ENCODE assay signal across 11 cellular contexts in the genomic region with DNA sequence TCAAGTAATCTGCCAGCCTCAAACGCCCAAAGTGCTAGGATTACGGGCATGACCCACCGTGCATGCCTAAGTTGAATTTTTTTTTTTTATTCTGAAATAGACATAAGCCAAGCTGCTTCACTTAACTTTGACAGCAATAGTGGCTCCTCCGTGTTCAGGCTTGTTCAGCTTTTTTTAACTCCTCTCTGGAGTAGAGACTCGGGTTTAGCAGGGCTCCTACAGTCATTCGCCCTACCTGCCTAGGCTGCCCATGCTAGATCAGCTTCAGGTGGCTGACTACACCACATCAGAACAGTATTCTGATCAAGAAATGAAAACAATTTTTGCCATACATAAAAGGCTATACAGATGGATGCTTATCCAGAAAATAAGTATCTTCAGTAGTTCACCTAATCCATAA. TPM values are rescaled to one million over a fixed set of nuclear protein-coding genes. Genes with fewer than 3 reads are reported as not detected.
DNase-seq lines count a peak whose midpoint lies in the region; ATAC-seq and TF ChIP-seq lines count a peak whose summit lies in the region.
"Had no signal": no experiment of that assay in that cellular context is flagged by ENCODE, and none has a peak within 500 bp of the region (broad histone marks: within the 10 kb centered on the region; RNA-seq: fewer than 3 reads in every experiment).

No MANE protein-coding gene starts in this region.

- H3K36me3 Mint-ChIP-seq in T-helper 2 cell treated with Interferon-gamma antibody and Interleukin-4, amounts not matched to agents 5 μg/mL and 100 μg/mL, for 36 hours (ENCODE audit: low read depth): peaks cover 16% of the 10 kb centered on the region
- no peaks in the 10 kb centered on the region for H3K36me3 Mint-ChIP-seq in chondrocyte (ENCODE audit: low read depth)
- H3K36me3 Mint-ChIP-seq in nephron (ENCODE audit: low read depth): peaks cover 32% of the 10 kb centered on the region

- H3K27ac Mint-ChIP-seq in T-helper 2 cell treated with Interferon-gamma antibody and Interleukin-4, amounts not matched to agents 5 μg/mL and 100 μg/mL, for 36 hours: peak overlapping the region; percentile 32
- H3K27ac Mint-ChIP-seq in chondrocyte (ENCODE audit: unreplicated experiment) (peak overlapping the region; percentile 76), nephron (peak overlapping the region; percentile 6 to 70 (median 56))

- H3K27me3 Mint-ChIP-seq in T-helper 2 cell treated with Interferon-gamma antibody and Interleukin-4, amounts not matched to agents 5 μg/mL and 100 μg/mL, for 36 hours (ENCODE audit: low read depth): no peaks in the 10 kb centered on the region
- H3K27me3 Mint-ChIP-seq in chondrocyte (ENCODE audit: low read depth) (no peaks in the 10 kb centered on the region), nephron (ENCODE audit: low read depth) (no peaks in the 10 kb centered on the region)

- intact Hi-C loops in head of caudate nucleus (cut with DNase I): no loop called here

- ATAC-seq in HG03097 (IDR thresholded peaks at IDR 0.05; ENCODE audit: low FRiP score, unreplicated experiment): no peak
- ATAC-seq: HCT116, left ventricle myocardium superior had no signal

- peak overlapping the region; percentile 63 for H3K4me3 Mint-ChIP-seq in T-helper 2 cell treated with Interferon-gamma antibody and Interleukin-4, amounts not matched to agents 5 μg/mL and 100 μg/mL, for 36 hours
- H3K4me3 Mint-ChIP-seq in chondrocyte (ENCODE audit: unreplicated experiment) (no peak overlapping the region), nephron (no peak overlapping the region)

- H3K9me3 Mint-ChIP-seq in T-helper 2 cell treated with Interferon-gamma antibody and Interleukin-4, amounts not matched to agents 5 μg/mL and 100 μg/mL, for 36 hours: no peaks in the 10 kb centered on the region
- no peaks in the 10 kb centered on the region for H3K9me3 Mint-ChIP-seq in chondrocyte (ENCODE audit: low read depth)
- no peaks in the 10 kb centered on the region for H3K9me3 Mint-ChIP-seq in nephron

- H3K27ac ChIP-seq in RWPE1: peak overlapping the region; percentile 47

- POLR2A ChIA-PET in RWPE1 (lab: Yijun Ruan, JAX; ENCODE audit: low non-redundant PET): interaction anchor here (1.2 kb wide), 1 partner anchor 15 kb away, joined by 3 read pairs; the partner anchor contains the start of genes ARID4B and GGPS1

- H3K4me1 Mint-ChIP-seq in T-helper 2 cell treated with Interferon-gamma antibody and Interleukin-4, amounts not matched to agents 5 μg/mL and 100 μg/mL, for 36 hours (ENCODE audit: low read depth): peaks cover 40% of the 10 kb centered on the region
- H3K4me1 Mint-ChIP-seq in chondrocyte (ENCODE audit: low read depth) (peaks cover 21% of the 10 kb centered on the region), nephron (peaks cover 19% of the 10 kb centered on the region)

- TF ChIP-seq CTCF in RWPE1 (conservative IDR thresholded peaks at IDR 0.05; ENCODE audit: low read depth): no peak
- TF ChIP-seq CTCF in chondrocyte (IDR thresholded peaks at IDR 0.05): no peak
- no peak for TF ChIP-seq CTCF in nephron (IDR thresholded peaks at IDR 0.05; ENCODE audit: unreplicated experiment in 3 of 3)

- DNase-seq in T-helper 2 cell treated with Interferon-gamma antibody and Interleukin-4, amounts not matched to agents 5 μg/mL and 100 μg/mL, for 36 hours (ENCODE audit: low spot score): no peak
- DNase-seq in T-helper 2 cell: no peak
- DNase-seq in RWPE1 (ENCODE audit: low spot score): no peak
- no peak for DNase-seq in chondrocyte (ENCODE audit: low spot score)
- DNase-seq in NCI-H2081 (lab: John Stamatoyannopoulos, UW): no peak
- DNase-seq in head of caudate nucleus: no peak
- DNase-seq: left ventricle myocardium superior, SHP77 treated with DMSO at 0.1 percent for 48 hours had no signal

- CTCF ChIA-PET in RWPE1 (lab: Yijun Ruan, JAX): interaction anchor here (0.6 to 1.2 kb wide), 2 partner anchors 61 to 69 kb away, joined by 3 to 6 read pairs; no protein-coding TSS in a partner anchor

RNA-seq across cellular contexts. Expression of gene ARID4B, which starts 14.7 kb away (rescaled TPM):
- 26.5 to 33.5 TPM (median 26.5 TPM) in 3 replicates for total RNA-seq in chondrocyte

RNA-seq across cellular contexts. Expression of gene GGPS1, which starts 15.1 kb away (rescaled TPM):
- 39.1 to 44.5 TPM (median 39.4 TPM) in 3 replicates for total RNA-seq in chondrocyte

RNA-seq across cellular contexts. Expression of gene TBCE, which starts 54.0 kb away (rescaled TPM):
- 16.6 to 23.3 TPM (median 23.2 TPM) in 3 replicates for total RNA-seq in chondrocyte
